1 cellular context compared by ENCODE assay signal in genomic region chr13:23375007-23375971, GRCh38.
TF ChIP-seq lines count a peak whose summit lies in the region.

No MANE protein-coding gene starts in this region.

TF ChIP-seq in HepG2, 621 proteins besides CTCF, POLR2A, EP300 and RAD21 (continued from another document and continues in another):
- TF ChIP-seq ZXDC (CRISPR knock-in tag; IDR thresholded peaks at IDR 0.05), result peak; percentile 47; the same call in 1 of the 2 replicates
- TF ChIP-seq MAX (IDR thresholded peaks at IDR 0.05), result peak; percentile 77
- TF ChIP-seq ZNF720 (CRISPR knock-in tag; IDR thresholded peaks at IDR 0.05), result no peak
- no peak for TF ChIP-seq ZNF143 (CRISPR knock-in tag; IDR thresholded peaks at IDR 0.05)
- TF ChIP-seq, protein P1, sequence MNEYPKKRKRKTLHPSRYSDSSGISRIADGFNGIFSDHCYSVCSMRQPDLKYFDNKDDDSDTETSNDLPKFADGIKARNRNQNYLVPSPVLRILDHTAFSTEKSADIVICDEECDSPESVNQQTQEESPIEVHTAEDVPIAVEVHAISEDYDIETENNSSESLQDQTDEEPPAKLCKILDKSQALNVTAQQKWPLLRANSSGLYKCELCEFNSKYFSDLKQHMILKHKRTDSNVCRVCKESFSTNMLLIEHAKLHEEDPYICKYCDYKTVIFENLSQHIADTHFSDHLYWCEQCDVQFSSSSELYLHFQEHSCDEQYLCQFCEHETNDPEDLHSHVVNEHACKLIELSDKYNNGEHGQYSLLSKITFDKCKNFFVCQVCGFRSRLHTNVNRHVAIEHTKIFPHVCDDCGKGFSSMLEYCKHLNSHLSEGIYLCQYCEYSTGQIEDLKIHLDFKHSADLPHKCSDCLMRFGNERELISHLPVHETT (CRISPR knock-in tag; conservative IDR thresholded peaks at IDR 0.05), result no peak
- TF ChIP-seq GZF1 (CRISPR knock-in tag; IDR thresholded peaks at IDR 0.05), result no peak
- no peak for TF ChIP-seq NCOA1 (CRISPR knock-in tag; IDR thresholded peaks at IDR 0.05)
- no peak for TF ChIP-seq GTF2F1 (IDR thresholded peaks at IDR 0.05; ENCODE audit: low read length)
- peak; percentile 57 for TF ChIP-seq ASH2L (IDR thresholded peaks at IDR 0.05; ENCODE audit: insufficient read length, low read depth, low read length)
- TF ChIP-seq ZBTB26 (CRISPR knock-in tag; IDR thresholded peaks at IDR 0.05; ENCODE audit: borderline replicate concordance), result no peak
- no peak for TF ChIP-seq ATRX (CRISPR knock-in tag; IDR thresholded peaks at IDR 0.05; ENCODE audit: borderline replicate concordance)
- no peak for TF ChIP-seq HOXA7 (CRISPR knock-in tag; IDR thresholded peaks at IDR 0.05)
- TF ChIP-seq MEIS2 (CRISPR knock-in tag; IDR thresholded peaks at IDR 0.05), result peak; percentile 59
- TF ChIP-seq ZNF256 (CRISPR knock-in tag; conservative IDR thresholded peaks at IDR 0.05), result no peak
- TF ChIP-seq, protein P2, sequence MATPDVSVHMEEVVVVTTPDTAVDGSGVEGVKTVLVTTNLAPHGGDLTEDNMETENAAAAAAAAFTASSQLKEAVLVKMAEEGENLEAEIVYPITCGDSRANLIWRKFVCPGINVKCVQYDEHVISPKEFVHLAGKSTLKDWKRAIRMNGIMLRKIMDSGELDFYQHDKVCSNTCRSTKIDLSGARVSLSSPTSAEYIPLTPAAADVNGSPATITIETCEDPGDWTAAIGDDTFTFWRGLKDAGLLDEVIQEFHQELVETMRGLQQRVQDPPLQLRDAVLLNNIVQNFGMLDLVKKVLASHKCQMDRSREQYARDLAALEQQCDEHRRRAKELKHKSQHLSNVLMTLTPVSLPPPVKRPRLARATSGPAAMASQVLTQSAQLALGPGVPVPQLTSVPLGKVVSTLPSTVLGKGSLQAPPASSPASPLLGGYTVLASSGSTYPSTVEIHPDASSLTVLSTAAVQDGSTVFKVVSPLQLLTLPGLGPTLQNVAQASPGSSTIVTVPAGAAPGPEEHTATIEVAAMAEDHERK (CRISPR knock-in tag; IDR thresholded peaks at IDR 0.05; ENCODE audit: low read depth), result no peak
- TF ChIP-seq SRSF4 (IDR thresholded peaks at IDR 0.05; ENCODE audit: low read depth, low read length, poor library complexity, severe bottlenecking), result no peak
- no peak for TF ChIP-seq ZBTB7A (CRISPR knock-in tag; IDR thresholded peaks at IDR 0.05)
- no peak for TF ChIP-seq ZFYVE20 (CRISPR knock-in tag; IDR thresholded peaks at IDR 0.05; ENCODE audit: borderline replicate concordance, low read depth)
- no peak for TF ChIP-seq RCOR2 (CRISPR knock-in tag; IDR thresholded peaks at IDR 0.05)
- no peak for TF ChIP-seq ZNF10 (CRISPR knock-in tag; IDR thresholded peaks at IDR 0.05; ENCODE audit: borderline replicate concordance, low read depth)
- TF ChIP-seq GTF3A (CRISPR knock-in tag; conservative IDR thresholded peaks at IDR 0.05), result no peak
- no peak for TF ChIP-seq ZNF18 (CRISPR knock-in tag; IDR thresholded peaks at IDR 0.05; ENCODE audit: insufficient replicate concordance)
- no peak for TF ChIP-seq ZNF33A (CRISPR knock-in tag; IDR thresholded peaks at IDR 0.05; ENCODE audit: borderline replicate concordance)
- no peak for TF ChIP-seq ISL2 (CRISPR knock-in tag; IDR thresholded peaks at IDR 0.05)
- no peak for TF ChIP-seq FOXK1 (CRISPR knock-in tag; IDR thresholded peaks at IDR 0.05; ENCODE audit: borderline replicate concordance, low read depth)
- TF ChIP-seq, protein P3, sequence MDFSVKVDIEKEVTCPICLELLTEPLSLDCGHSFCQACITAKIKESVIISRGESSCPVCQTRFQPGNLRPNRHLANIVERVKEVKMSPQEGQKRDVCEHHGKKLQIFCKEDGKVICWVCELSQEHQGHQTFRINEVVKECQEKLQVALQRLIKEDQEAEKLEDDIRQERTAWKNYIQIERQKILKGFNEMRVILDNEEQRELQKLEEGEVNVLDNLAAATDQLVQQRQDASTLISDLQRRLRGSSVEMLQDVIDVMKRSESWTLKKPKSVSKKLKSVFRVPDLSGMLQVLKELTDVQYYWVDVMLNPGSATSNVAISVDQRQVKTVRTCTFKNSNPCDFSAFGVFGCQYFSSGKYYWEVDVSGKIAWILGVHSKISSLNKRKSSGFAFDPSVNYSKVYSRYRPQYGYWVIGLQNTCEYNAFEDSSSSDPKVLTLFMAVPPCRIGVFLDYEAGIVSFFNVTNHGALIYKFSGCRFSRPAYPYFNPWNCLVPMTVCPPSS (IDR thresholded peaks at IDR 0.05), result no peak
- TF ChIP-seq ZNF253 (CRISPR knock-in tag; IDR thresholded peaks at IDR 0.05; ENCODE audit: borderline replicate concordance), result no peak
- no peak for TF ChIP-seq ZNF180 (CRISPR knock-in tag; IDR thresholded peaks at IDR 0.05; ENCODE audit: borderline replicate concordance, low read depth)
- TF ChIP-seq SNAI1 (CRISPR knock-in tag; IDR thresholded peaks at IDR 0.05; ENCODE audit: borderline replicate concordance), result no peak
- no peak; the same call in 1 of the 2 replicates for TF ChIP-seq ZNF280B (CRISPR knock-in tag; IDR thresholded peaks at IDR 0.05; ENCODE audit: borderline replicate concordance)
- no peak for TF ChIP-seq PITX1 (CRISPR knock-in tag; IDR thresholded peaks at IDR 0.05)
- TF ChIP-seq TP53 (CRISPR knock-in tag; conservative IDR thresholded peaks at IDR 0.05), result no peak
- TF ChIP-seq, protein P4, sequence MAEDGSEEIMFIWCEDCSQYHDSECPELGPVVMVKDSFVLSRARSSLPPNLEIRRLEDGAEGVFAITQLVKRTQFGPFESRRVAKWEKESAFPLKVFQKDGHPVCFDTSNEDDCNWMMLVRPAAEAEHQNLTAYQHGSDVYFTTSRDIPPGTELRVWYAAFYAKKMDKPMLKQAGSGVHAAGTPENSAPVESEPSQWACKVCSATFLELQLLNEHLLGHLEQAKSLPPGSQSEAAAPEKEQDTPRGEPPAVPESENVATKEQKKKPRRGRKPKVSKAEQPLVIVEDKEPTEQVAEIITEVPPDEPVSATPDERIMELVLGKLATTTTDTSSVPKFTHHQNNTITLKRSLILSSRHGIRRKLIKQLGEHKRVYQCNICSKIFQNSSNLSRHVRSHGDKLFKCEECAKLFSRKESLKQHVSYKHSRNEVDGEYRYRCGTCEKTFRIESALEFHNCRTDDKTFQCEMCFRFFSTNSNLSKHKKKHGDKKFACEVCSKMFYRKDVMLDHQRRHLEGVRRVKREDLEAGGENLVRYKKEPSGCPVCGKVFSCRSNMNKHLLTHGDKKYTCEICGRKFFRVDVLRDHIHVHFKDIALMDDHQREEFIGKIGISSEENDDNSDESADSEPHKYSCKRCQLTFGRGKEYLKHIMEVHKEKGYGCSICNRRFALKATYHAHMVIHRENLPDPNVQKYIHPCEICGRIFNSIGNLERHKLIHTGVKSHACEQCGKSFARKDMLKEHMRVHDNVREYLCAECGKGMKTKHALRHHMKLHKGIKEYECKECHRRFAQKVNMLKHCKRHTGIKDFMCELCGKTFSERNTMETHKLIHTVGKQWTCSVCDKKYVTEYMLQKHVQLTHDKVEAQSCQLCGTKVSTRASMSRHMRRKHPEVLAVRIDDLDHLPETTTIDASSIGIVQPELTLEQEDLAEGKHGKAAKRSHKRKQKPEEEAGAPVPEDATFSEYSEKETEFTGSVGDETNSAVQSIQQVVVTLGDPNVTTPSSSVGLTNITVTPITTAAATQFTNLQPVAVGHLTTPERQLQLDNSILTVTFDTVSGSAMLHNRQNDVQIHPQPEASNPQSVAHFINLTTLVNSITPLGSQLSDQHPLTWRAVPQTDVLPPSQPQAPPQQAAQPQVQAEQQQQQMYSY (CRISPR knock-in tag; IDR thresholded peaks at IDR 0.05), result no peak
- TF ChIP-seq, protein P5, sequence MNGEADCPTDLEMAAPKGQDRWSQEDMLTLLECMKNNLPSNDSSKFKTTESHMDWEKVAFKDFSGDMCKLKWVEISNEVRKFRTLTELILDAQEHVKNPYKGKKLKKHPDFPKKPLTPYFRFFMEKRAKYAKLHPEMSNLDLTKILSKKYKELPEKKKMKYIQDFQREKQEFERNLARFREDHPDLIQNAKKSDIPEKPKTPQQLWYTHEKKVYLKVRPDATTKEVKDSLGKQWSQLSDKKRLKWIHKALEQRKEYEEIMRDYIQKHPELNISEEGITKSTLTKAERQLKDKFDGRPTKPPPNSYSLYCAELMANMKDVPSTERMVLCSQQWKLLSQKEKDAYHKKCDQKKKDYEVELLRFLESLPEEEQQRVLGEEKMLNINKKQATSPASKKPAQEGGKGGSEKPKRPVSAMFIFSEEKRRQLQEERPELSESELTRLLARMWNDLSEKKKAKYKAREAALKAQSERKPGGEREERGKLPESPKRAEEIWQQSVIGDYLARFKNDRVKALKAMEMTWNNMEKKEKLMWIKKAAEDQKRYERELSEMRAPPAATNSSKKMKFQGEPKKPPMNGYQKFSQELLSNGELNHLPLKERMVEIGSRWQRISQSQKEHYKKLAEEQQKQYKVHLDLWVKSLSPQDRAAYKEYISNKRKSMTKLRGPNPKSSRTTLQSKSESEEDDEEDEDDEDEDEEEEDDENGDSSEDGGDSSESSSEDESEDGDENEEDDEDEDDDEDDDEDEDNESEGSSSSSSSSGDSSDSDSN (CRISPR knock-in tag; IDR thresholded peaks at IDR 0.05), result peak; percentile 80; the same call in 1 of the 2 replicates
- TF ChIP-seq, protein P6, sequence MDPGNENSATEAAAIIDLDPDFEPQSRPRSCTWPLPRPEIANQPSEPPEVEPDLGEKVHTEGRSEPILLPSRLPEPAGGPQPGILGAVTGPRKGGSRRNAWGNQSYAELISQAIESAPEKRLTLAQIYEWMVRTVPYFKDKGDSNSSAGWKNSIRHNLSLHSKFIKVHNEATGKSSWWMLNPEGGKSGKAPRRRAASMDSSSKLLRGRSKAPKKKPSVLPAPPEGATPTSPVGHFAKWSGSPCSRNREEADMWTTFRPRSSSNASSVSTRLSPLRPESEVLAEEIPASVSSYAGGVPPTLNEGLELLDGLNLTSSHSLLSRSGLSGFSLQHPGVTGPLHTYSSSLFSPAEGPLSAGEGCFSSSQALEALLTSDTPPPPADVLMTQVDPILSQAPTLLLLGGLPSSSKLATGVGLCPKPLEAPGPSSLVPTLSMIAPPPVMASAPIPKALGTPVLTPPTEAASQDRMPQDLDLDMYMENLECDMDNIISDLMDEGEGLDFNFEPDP (CRISPR knock-in tag; conservative IDR thresholded peaks at IDR 0.05), result no peak
- no peak for TF ChIP-seq KDM5B (CRISPR knock-in tag; IDR thresholded peaks at IDR 0.05; ENCODE audit: borderline replicate concordance)
- no peak; the same call in 1 of the 2 replicates for TF ChIP-seq BORCS8-MEF2B (CRISPR knock-in tag; IDR thresholded peaks at IDR 0.05)
- no peak for TF ChIP-seq ZNF337 (CRISPR knock-in tag; IDR thresholded peaks at IDR 0.05; ENCODE audit: borderline replicate concordance, low read depth)
- TF ChIP-seq ZNF382 (CRISPR knock-in tag; IDR thresholded peaks at IDR 0.05; ENCODE audit: borderline replicate concordance), result no peak
- TF ChIP-seq ZNF598 (CRISPR knock-in tag; IDR thresholded peaks at IDR 0.05; ENCODE audit: borderline replicate concordance), result no peak
- no peak for TF ChIP-seq ETV6 (CRISPR knock-in tag; conservative IDR thresholded peaks at IDR 0.05)
- no peak for TF ChIP-seq ARNTL (CRISPR knock-in tag; IDR thresholded peaks at IDR 0.05)
- no peak for TF ChIP-seq ZSCAN31 (CRISPR knock-in tag; IDR thresholded peaks at IDR 0.05; ENCODE audit: low read depth)
- no peak for TF ChIP-seq ZNF260 (CRISPR knock-in tag; IDR thresholded peaks at IDR 0.05; ENCODE audit: borderline replicate concordance, low read depth)
